Comparison of ENCODE assay signal across 9 cellular contexts in genomic region chr6:96888745-96889144, GRCh38. TPM values are rescaled to one million over a fixed set of nuclear protein-coding genes. Genes with fewer than 3 reads are reported as not detected.
"Had no signal": no experiment of that assay in that cellular context is flagged by ENCODE, and none has a peak within 500 bp of the region (broad histone marks: within the 10 kb centered on the region; RNA-seq: fewer than 3 reads in every experiment).

No MANE protein-coding gene starts in this region.

- H3K27ac Mint-ChIP-seq: GM23338, H9 had no signal

- ATAC-seq: GM23338 had no signal

- H2AFZ ChIP-seq: GM23338 had no signal

- H3K4me3 ChIP-seq: GM23338 had no signal

- H3K4me3 Mint-ChIP-seq: GM23338, H9 had no signal

- FAIRE-seq: H1, H54, HTR-8/SVneo had no signal

- H3K9me3 Mint-ChIP-seq: GM23338, H9 had no signal

- DNase-seq: H9, HCEC 1CT, IMR-90, KBM-7 had no signal

- H3K4me2 ChIP-seq: GM23338 had no signal

RNA-seq across cellular contexts. Expression of gene KLHL32, which starts 35.8 kb away (rescaled TPM):
- total RNA-seq: IMR-90 had no signal

RNA-seq across cellular contexts. Expression of gene GPR63, which starts 51.5 kb away (rescaled TPM):
- total RNA-seq: HT-29 had no signal
